Comparison of ENCODE assay signal across 8 cellular contexts in genomic region chrX:153829799-153830631, GRCh38. TPM values are rescaled to one million over a fixed set of nuclear protein-coding genes. Genes with fewer than 3 reads are reported as not detected.
DNase-seq lines count a peak whose midpoint lies in the region; ATAC-seq and TF ChIP-seq lines count a peak whose summit lies in the region.

Gene PDZD4 (minus strand): TSS chrX:153830544. CDS start chrX:153830298, 246 bp downstream.

- no peak within 1 kb of the TSS for H2BK15ac ChIP-seq in mesenchymal stem cell (ENCODE audit: low read depth, poor library complexity, severe bottlenecking)

- H3K4me1 ChIP-seq in mesenchymal stem cell (ENCODE audit: control insufficient read depth, insufficient read depth, low read depth, low read length) (peaks cover 18% of the 10 kb centered on the region), upper lobe of right lung (no peaks in the 10 kb centered on the region)

- no peak within 1 kb of the TSS for H4K8ac ChIP-seq in mesenchymal stem cell (ENCODE audit: low read length)

- peak within 1 kb of the TSS; percentile 49 for H2BK120ac ChIP-seq in mesenchymal stem cell (ENCODE audit: low read depth, low read length)

- H3K14ac ChIP-seq in mesenchymal stem cell (ENCODE audit: low read length in 2 of 2) = no peak within 1 kb of the TSS

- H3K27ac ChIP-seq in angular gyrus (ENCODE audit: low read depth, low read length) (peak within 1 kb of the TSS; percentile 55), mesenchymal stem cell (ENCODE audit: low read length, poor library complexity, severe bottlenecking) (no peak within 1 kb of the TSS), upper lobe of right lung (no peak within 1 kb of the TSS)

- H2BK12ac ChIP-seq in mesenchymal stem cell (ENCODE audit: low read length in 2 of 2) = no peak within 1 kb of the TSS

- no peak within 1 kb of the TSS for H3K4me3 ChIP-seq in mesenchymal stem cell (ENCODE audit: insufficient read depth in 1 of 2, low read depth in 1 of 2, low read length in 2 of 2)
- peak within 1 kb of the TSS; percentile 36 for H3K4me3 ChIP-seq in upper lobe of right lung

- TF ChIP-seq CTCF in upper lobe of right lung (IDR thresholded peaks at IDR 0.05) = no peak

- H3K18ac ChIP-seq in mesenchymal stem cell (ENCODE audit: low read depth in 1 of 2, low read length in 2 of 2) = no peak within 1 kb of the TSS

- H2AK5ac ChIP-seq in mesenchymal stem cell (ENCODE audit: low read length, severe bottlenecking) = no peak within 1 kb of the TSS

- ATAC-seq in upper lobe of right lung = peak; percentile 12

- H2AFZ ChIP-seq in mesenchymal stem cell (ENCODE audit: low read depth, low read length) = no peak within 1 kb of the TSS

- H3K36me3 ChIP-seq in mesenchymal stem cell (ENCODE audit: control insufficient read depth in 1 of 2, insufficient read depth in 2 of 2, low read depth in 1 of 2, low read length in 2 of 2) (no peaks in the 10 kb centered on the region), upper lobe of right lung (no peaks in the 10 kb centered on the region)

- H3K4me2 ChIP-seq in mesenchymal stem cell (ENCODE audit: low read length, poor library complexity, severe bottlenecking) = peak within 1 kb of the TSS; percentile 70

- 0% methylated on average over 26 of the region's 96 CpGs for WGBS in mesenchymal stem cell

- H3K9me3 ChIP-seq in mesenchymal stem cell (ENCODE audit: control insufficient read depth, low read length) (peaks cover 8% of the 10 kb centered on the region), upper lobe of right lung (no peaks in the 10 kb centered on the region)

- H2BK5ac ChIP-seq in mesenchymal stem cell (ENCODE audit: low read depth, low read length, poor library complexity, severe bottlenecking) = no peak within 1 kb of the TSS

- no peak within 1 kb of the TSS for H3K23ac ChIP-seq in mesenchymal stem cell (ENCODE audit: low read length in 2 of 2)

- H3K27me3 ChIP-seq in mesenchymal stem cell (ENCODE audit: control insufficient read depth in 1 of 2, insufficient read depth in 1 of 2, low read length in 2 of 2) (peaks cover 47 to 81% of the 10 kb centered on the region in 2 experiments), upper lobe of right lung (no peaks in the 10 kb centered on the region)

- H4K91ac ChIP-seq in mesenchymal stem cell (ENCODE audit: low read length) = no peak within 1 kb of the TSS

- H3K9ac ChIP-seq in mesenchymal stem cell (ENCODE audit: low read length) = no peak within 1 kb of the TSS

- DNase-seq in activated effector memory CD4-positive, alpha-beta T cell treated with anti-CD3 and anti-CD28 coated beads, Interleukin-2, amount 50 U/mL, for 16 hours = peak; percentile 68
- no peak for DNase-seq in activated effector memory CD4-positive, alpha-beta T cell treated with Interleukin-2 at 50 U/mL for 16 hours
- no peak for DNase-seq in mesenchymal stem cell
- DNase-seq in upper lobe of right lung = no peak
- no peak for DNase-seq in NOMO-1 treated with dmso at 0.1 percent for 144 hours (lab: John Stamatoyannopoulos, UW; ENCODE audit: unreplicated experiment)
- DNase-seq in HUDEP-2 (lab: John Stamatoyannopoulos, UW; ENCODE audit: unreplicated experiment in 76 of 76) = no peak
- no peak for DNase-seq in GM03348 (ENCODE audit: low spot score)

- intact Hi-C loops in upper lobe of right lung (cut with DNase I) = no loop called here

- no peak within 1 kb of the TSS for H3K4ac ChIP-seq in mesenchymal stem cell (ENCODE audit: low read depth in 1 of 2, low read length in 2 of 2)

- no peaks in the 10 kb centered on the region for H3K79me1 ChIP-seq in mesenchymal stem cell (replicated peaks; ENCODE audit: low read length, poor library complexity, severe bottlenecking)

RNA-seq across cellular contexts. Expression of gene PDZD4, which starts in this region (rescaled TPM):
- polyA plus RNA-seq in mesenchymal stem cell (2013, experiment 1 of 2) = 0.47 TPM
- polyA plus RNA-seq in mesenchymal stem cell (2013, experiment 2 of 2) = 0.40 TPM
- 8.3 TPM for total RNA-seq in upper lobe of right lung
